Comparison of ENCODE assay signal across 1 cellular context in genomic region chr1:150561830-150562367, GRCh38.
TF ChIP-seq lines count a peak whose summit lies in the region.

No MANE protein-coding gene starts in this region.

TF ChIP-seq in HepG2, 621 proteins besides CTCF, POLR2A, EP300 and RAD21 (continued from another document and continues in another):
- TF ChIP-seq, protein P1, sequence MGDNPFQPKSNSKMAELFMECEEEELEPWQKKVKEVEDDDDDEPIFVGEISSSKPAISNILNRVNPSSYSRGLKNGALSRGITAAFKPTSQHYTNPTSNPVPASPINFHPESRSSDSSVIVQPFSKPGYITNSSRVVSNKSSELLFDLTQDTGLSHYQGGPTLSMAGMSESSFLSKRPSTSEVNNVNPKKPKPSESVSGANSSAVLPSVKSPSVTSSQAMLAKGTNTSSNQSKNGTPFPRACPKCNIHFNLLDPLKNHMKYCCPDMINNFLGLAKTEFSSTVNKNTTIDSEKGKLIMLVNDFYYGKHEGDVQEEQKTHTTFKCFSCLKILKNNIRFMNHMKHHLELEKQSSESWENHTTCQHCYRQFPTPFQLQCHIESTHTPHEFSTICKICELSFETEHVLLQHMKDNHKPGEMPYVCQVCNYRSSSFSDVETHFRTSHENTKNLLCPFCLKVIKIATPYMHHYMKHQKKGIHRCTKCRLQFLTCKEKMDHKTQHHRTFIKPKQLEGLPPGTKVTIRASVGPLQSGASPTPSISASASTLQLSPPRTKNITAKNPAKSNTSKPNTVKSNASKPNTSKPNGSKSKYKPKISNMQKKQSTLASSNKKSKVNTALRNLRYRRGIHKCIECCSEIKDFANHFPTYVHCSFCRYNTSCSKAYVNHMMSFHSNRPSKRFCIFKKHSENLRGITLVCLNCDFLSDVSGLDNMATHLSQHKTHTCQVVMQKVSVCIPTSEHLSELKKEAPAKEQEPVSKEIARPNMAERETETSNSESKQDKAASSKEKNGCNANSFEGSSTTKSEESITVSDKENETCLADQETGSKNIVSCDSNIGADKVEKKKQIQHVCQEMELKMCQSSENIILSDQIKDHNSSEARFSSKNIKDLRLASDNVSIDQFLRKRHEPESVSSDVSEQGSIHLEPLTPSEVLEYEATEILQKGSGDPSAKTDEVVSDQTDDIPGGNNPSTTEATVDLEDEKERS (CRISPR knock-in tag; IDR thresholded peaks at IDR 0.05) = no peak
- TF ChIP-seq STAG1 (CRISPR knock-in tag; IDR thresholded peaks at IDR 0.05) (no peak; the same call in 1 of the 2 replicates), ZBTB20 (CRISPR knock-in tag; IDR thresholded peaks at IDR 0.05; ENCODE audit: borderline replicate concordance, low read depth) (0 out of 2 replicates have a peak, but pooled peaks have one; percentile 24), ZKSCAN8 (CRISPR knock-in tag; IDR thresholded peaks at IDR 0.05; ENCODE audit: borderline replicate concordance) (peak; percentile 39; the same call in 1 of the 2 replicates), HINFP (CRISPR knock-in tag; IDR thresholded peaks at IDR 0.05; ENCODE audit: low read depth) (no peak), UBTF (CRISPR knock-in tag; IDR thresholded peaks at IDR 0.05) (peak; percentile 63; the same call in 1 of the 2 replicates), ZSCAN30 (CRISPR knock-in tag; IDR thresholded peaks at IDR 0.05) (no peak), NFIC (IDR thresholded peaks at IDR 0.05; ENCODE audit: low read length) (no peak), GATAD1 (CRISPR knock-in tag; IDR thresholded peaks at IDR 0.05) (0 out of 2 replicates have a peak, but pooled peaks have one; percentile 32), HNRNPUL1 (IDR thresholded peaks at IDR 0.05; ENCODE audit: low read depth, low read length) (no peak), KDM1A (CRISPR knock-in tag; IDR thresholded peaks at IDR 0.05) (no peak), RBM39 (IDR thresholded peaks at IDR 0.05; ENCODE audit: low read depth, low read length, poor library complexity, severe bottlenecking) (peak; percentile 69), TAF15 (IDR thresholded peaks at IDR 0.05; ENCODE audit: low read depth, low read length, poor library complexity, severe bottlenecking) (no peak), ZNF20 (CRISPR knock-in tag; IDR thresholded peaks at IDR 0.05) (no peak), SALL2 (CRISPR knock-in tag; IDR thresholded peaks at IDR 0.05) (no peak), LCORL (IDR thresholded peaks at IDR 0.05) (no peak), LCORL (CRISPR knock-in tag; IDR thresholded peaks at IDR 0.05) (peak; percentile 8; the same call in 1 of the 2 replicates), NFE2 (CRISPR knock-in tag; IDR thresholded peaks at IDR 0.05) (no peak), ARNT2 (CRISPR knock-in tag; IDR thresholded peaks at IDR 0.05; ENCODE audit: low read depth) (no peak), ISX (CRISPR knock-in tag; conservative IDR thresholded peaks at IDR 0.05) (no peak), ZNF296 (CRISPR knock-in tag; conservative IDR thresholded peaks at IDR 0.05) (no peak)
- TF ChIP-seq, protein P2, sequence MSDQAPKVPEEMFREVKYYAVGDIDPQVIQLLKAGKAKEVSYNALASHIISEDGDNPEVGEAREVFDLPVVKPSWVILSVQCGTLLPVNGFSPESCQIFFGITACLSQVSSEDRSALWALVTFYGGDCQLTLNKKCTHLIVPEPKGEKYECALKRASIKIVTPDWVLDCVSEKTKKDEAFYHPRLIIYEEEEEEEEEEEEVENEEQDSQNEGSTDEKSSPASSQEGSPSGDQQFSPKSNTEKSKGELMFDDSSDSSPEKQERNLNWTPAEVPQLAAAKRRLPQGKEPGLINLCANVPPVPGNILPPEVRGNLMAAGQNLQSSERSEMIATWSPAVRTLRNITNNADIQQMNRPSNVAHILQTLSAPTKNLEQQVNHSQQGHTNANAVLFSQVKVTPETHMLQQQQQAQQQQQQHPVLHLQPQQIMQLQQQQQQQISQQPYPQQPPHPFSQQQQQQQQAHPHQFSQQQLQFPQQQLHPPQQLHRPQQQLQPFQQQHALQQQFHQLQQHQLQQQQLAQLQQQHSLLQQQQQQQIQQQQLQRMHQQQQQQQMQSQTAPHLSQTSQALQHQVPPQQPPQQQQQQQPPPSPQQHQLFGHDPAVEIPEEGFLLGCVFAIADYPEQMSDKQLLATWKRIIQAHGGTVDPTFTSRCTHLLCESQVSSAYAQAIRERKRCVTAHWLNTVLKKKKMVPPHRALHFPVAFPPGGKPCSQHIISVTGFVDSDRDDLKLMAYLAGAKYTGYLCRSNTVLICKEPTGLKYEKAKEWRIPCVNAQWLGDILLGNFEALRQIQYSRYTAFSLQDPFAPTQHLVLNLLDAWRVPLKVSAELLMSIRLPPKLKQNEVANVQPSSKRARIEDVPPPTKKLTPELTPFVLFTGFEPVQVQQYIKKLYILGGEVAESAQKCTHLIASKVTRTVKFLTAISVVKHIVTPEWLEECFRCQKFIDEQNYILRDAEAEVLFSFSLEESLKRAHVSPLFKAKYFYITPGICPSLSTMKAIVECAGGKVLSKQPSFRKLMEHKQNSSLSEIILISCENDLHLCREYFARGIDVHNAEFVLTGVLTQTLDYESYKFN (CRISPR knock-in tag; conservative IDR thresholded peaks at IDR 0.05) = peak; percentile 53; the same call in 1 of the 2 replicates
- TF ChIP-seq, protein P3, sequence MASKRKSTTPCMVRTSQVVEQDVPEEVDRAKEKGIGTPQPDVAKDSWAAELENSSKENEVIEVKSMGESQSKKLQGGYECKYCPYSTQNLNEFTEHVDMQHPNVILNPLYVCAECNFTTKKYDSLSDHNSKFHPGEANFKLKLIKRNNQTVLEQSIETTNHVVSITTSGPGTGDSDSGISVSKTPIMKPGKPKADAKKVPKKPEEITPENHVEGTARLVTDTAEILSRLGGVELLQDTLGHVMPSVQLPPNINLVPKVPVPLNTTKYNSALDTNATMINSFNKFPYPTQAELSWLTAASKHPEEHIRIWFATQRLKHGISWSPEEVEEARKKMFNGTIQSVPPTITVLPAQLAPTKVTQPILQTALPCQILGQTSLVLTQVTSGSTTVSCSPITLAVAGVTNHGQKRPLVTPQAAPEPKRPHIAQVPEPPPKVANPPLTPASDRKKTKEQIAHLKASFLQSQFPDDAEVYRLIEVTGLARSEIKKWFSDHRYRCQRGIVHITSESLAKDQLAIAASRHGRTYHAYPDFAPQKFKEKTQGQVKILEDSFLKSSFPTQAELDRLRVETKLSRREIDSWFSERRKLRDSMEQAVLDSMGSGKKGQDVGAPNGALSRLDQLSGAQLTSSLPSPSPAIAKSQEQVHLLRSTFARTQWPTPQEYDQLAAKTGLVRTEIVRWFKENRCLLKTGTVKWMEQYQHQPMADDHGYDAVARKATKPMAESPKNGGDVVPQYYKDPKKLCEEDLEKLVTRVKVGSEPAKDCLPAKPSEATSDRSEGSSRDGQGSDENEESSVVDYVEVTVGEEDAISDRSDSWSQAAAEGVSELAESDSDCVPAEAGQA (IDR thresholded peaks at IDR 0.05; ENCODE audit: low read depth) = no peak
- TF ChIP-seq, protein P3 (CRISPR knock-in tag; IDR thresholded peaks at IDR 0.05; ENCODE audit: borderline replicate concordance) = no peak
- TF ChIP-seq, protein P4, sequence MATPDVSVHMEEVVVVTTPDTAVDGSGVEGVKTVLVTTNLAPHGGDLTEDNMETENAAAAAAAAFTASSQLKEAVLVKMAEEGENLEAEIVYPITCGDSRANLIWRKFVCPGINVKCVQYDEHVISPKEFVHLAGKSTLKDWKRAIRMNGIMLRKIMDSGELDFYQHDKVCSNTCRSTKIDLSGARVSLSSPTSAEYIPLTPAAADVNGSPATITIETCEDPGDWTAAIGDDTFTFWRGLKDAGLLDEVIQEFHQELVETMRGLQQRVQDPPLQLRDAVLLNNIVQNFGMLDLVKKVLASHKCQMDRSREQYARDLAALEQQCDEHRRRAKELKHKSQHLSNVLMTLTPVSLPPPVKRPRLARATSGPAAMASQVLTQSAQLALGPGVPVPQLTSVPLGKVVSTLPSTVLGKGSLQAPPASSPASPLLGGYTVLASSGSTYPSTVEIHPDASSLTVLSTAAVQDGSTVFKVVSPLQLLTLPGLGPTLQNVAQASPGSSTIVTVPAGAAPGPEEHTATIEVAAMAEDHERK (CRISPR knock-in tag; IDR thresholded peaks at IDR 0.05; ENCODE audit: low read depth) = 0 out of 2 replicates have a peak, but pooled peaks have one; percentile 13
- TF ChIP-seq, protein P5, sequence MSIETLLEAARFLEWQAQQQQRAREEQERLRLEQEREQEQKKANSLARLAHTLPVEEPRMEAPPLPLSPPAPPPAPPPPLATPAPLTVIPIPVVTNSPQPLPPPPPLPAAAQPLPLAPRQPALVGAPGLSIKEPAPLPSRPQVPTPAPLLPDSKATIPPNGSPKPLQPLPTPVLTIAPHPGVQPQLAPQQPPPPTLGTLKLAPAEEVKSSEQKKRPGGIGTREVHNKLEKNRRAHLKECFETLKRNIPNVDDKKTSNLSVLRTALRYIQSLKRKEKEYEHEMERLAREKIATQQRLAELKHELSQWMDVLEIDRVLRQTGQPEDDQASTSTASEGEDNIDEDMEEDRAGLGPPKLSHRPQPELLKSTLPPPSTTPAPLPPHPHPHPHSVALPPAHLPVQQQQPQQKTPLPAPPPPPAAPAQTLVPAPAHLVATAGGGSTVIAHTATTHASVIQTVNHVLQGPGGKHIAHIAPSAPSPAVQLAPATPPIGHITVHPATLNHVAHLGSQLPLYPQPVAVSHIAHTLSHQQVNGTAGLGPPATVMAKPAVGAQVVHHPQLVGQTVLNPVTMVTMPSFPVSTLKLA (IDR thresholded peaks at IDR 0.05) = no peak
- TF ChIP-seq, protein P6, sequence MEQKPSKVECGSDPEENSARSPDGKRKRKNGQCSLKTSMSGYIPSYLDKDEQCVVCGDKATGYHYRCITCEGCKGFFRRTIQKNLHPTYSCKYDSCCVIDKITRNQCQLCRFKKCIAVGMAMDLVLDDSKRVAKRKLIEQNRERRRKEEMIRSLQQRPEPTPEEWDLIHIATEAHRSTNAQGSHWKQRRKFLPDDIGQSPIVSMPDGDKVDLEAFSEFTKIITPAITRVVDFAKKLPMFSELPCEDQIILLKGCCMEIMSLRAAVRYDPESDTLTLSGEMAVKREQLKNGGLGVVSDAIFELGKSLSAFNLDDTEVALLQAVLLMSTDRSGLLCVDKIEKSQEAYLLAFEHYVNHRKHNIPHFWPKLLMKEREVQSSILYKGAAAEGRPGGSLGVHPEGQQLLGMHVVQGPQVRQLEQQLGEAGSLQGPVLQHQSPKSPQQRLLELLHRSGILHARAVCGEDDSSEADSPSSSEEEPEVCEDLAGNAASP (CRISPR knock-in tag; IDR thresholded peaks at IDR 0.05; ENCODE audit: borderline replicate concordance) = 0 out of 2 replicates have a peak, but pooled peaks have one; percentile 84
- TF ChIP-seq, protein P7, sequence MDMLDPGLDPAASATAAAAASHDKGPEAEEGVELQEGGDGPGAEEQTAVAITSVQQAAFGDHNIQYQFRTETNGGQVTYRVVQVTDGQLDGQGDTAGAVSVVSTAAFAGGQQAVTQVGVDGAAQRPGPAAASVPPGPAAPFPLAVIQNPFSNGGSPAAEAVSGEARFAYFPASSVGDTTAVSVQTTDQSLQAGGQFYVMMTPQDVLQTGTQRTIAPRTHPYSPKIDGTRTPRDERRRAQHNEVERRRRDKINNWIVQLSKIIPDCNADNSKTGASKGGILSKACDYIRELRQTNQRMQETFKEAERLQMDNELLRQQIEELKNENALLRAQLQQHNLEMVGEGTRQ (IDR thresholded peaks at IDR 0.05; ENCODE audit: low read depth, low read length) = peak; percentile 70
- TF ChIP-seq, protein P7 (CRISPR knock-in tag; IDR thresholded peaks at IDR 0.05; ENCODE audit: borderline replicate concordance) = peak; percentile 85; the same call in 1 of the 2 replicates
